18 cellular contexts compared by ENCODE assay signal in genomic region chr21:29305068-29305467, GRCh38. TPM values are rescaled to one million over a fixed set of nuclear protein-coding genes. Genes with fewer than 3 reads are reported as not detected.
DNase-seq lines count a peak whose midpoint lies in the region; ATAC-seq and TF ChIP-seq lines count a peak whose summit lies in the region.
"Had no signal": no experiment of that assay in that cellular context is flagged by ENCODE, and none has a peak within 500 bp of the region (broad histone marks: within the 10 kb centered on the region; RNA-seq: fewer than 3 reads in every experiment).

No MANE protein-coding gene starts in this region.

- H3K9me2 ChIP-seq in hepatocyte (replicated peaks; ENCODE audit: insufficient read depth) = no peaks in the 10 kb centered on the region

- ATAC-seq in gastrocnemius medialis (no peak), HG02840 (IDR thresholded peaks at IDR 0.05; ENCODE audit: low FRiP score, unreplicated experiment) (no peak)
- ATAC-seq: activated CD8-positive, alpha-beta memory T cell treated with anti-CD3 and anti-CD28 coated beads, Interleukin-2, amount 10 ng/mL, durations not matched to agents 7 days and 5 days had no signal

- H2AFZ ChIP-seq in hepatocyte = no peak overlapping the region
- H2AFZ ChIP-seq in neuronal stem cell (ENCODE audit: low read length) = no peak overlapping the region

- H3K79me1 ChIP-seq in neuronal stem cell (ENCODE audit: low read depth, low read length) = peaks cover 7% of the 10 kb centered on the region

- no peak overlapping the region for H4K8ac ChIP-seq in neuronal stem cell (ENCODE audit: low read depth, low read length)

- no peak for TF ChIP-seq CTCF in hepatocyte (IDR thresholded peaks at IDR 0.05; ENCODE audit: poor library complexity)
- no peak for TF ChIP-seq CTCF in gastrocnemius medialis (IDR thresholded peaks at IDR 0.05 in 4 of 5, conservative IDR thresholded peaks at IDR 0.05 in 1 of 5)

- H3K9me3 ChIP-seq in SK-N-MC (ENCODE audit: low read depth, low read length) = peaks cover 8% of the 10 kb centered on the region
- no peaks in the 10 kb centered on the region for H3K9me3 ChIP-seq in hepatocyte (ENCODE audit: low read depth)
- no peaks in the 10 kb centered on the region for H3K9me3 ChIP-seq in gastrocnemius medialis
- H3K9me3 ChIP-seq in neuronal stem cell (replicated peaks in 1 of 2; ENCODE audit: control insufficient read depth in 2 of 2, insufficient read depth in 1 of 2, low read depth in 1 of 2, low read length in 2 of 2) = no peaks in the 10 kb centered on the region
- H3K9me3 ChIP-seq: right lobe of liver, testis had no signal

- in situ Hi-C loops in gastrocnemius medialis (cut with MboI; ENCODE audit: low sequenced_read_pairs in 4 of 4) = no loop called here

- H3K27me3 ChIP-seq in hepatocyte (no peaks in the 10 kb centered on the region), gastrocnemius medialis (no peaks in the 10 kb centered on the region), neuronal stem cell (ENCODE audit: control insufficient read depth in 3 of 3, insufficient read depth in 3 of 3, low read depth in 1 of 3, low read length in 3 of 3) (no peaks in the 10 kb centered on the region)
- H3K27me3 ChIP-seq: right lobe of liver, testis had no signal

- no peak overlapping the region for H2BK15ac ChIP-seq in neuronal stem cell (ENCODE audit: low read length)

- H2BK120ac ChIP-seq in neuronal stem cell (ENCODE audit: low read depth, low read length) = no peak overlapping the region

- H3K36me3 ChIP-seq in SK-N-MC (ENCODE audit: insufficient read depth, low read length) = peaks cover 26% of the 10 kb centered on the region
- H3K36me3 ChIP-seq in hepatocyte (replicated peaks; ENCODE audit: insufficient read depth, low read depth) = no peaks in the 10 kb centered on the region
- H3K36me3 ChIP-seq in gastrocnemius medialis = no peaks in the 10 kb centered on the region
- peaks cover 0 to 8% of the 10 kb centered on the region in 2 donors for H3K36me3 ChIP-seq in neuronal stem cell (replicated peaks in 1 of 2; ENCODE audit: control insufficient read depth in 2 of 2, insufficient read depth in 2 of 2, low read length in 2 of 2)
- H3K36me3 ChIP-seq: right lobe of liver had no signal

- H2BK5ac ChIP-seq in neuronal stem cell (ENCODE audit: low read length) = no peak overlapping the region

- peaks cover 98% of the 10 kb centered on the region for H3K79me2 ChIP-seq in hepatocyte

- TF ChIP-seq POLR2A in gastrocnemius medialis (IDR thresholded peaks at IDR 0.05) = no peak

- H3K27ac ChIP-seq in SK-N-MC (peak overlapping the region; percentile 44; the same call in 1 of the 2 replicates), hepatocyte (no peak overlapping the region), gastrocnemius medialis (peak overlapping the region; percentile 89 to 97 (median 94)), neuronal stem cell (replicated peaks; ENCODE audit: low read length) (no peak overlapping the region)

- peak; percentile 38 for DNase-seq in EH (ENCODE audit: low read depth)
- no peak for DNase-seq in SK-N-MC (ENCODE audit: low read depth, low spot score)
- DNase-seq in hepatocyte (ENCODE audit: low spot score) = no peak
- DNase-seq in gastrocnemius medialis = no peak
- DNase-seq in islet precursor cell = no peak
- no peak for DNase-seq in NCI-H2227 treated with DMSO at 0.1 percent for 48 hours (lab: John Stamatoyannopoulos, UW)
- DNase-seq in neuronal stem cell (ENCODE audit: low spot score) = no peak
- DNase-seq: activated CD8-positive, alpha-beta memory T cell treated with anti-CD3 and anti-CD28 coated beads, Interleukin-2, amount 10 ng/mL, durations not matched to agents 7 days and 5 days; activated gamma-delta T cell; immature natural killer cell; NCI-H1105 treated with DMSO at 0.1 percent for 48 hours; NCI-H2171 treated with DMSO at 0.1 percent for 48 hours; right lobe of liver; RPMI8226; stimulated activated CD4-positive, alpha-beta T cell treated with anti-CD3 and anti-CD28 coated beads, Interleukin-4, amount 100 ng/mL, for 1 hour; stimulated activated CD8-positive, alpha-beta memory T cell treated with anti-CD3 and anti-CD28 coated beads, Interleukin-4, amount 100 ng/mL, for 48 hours; testis had no signal

- no peak overlapping the region for H2BK12ac ChIP-seq in neuronal stem cell (ENCODE audit: low read length)

- H3K4me3 ChIP-seq in SK-N-MC (no peak overlapping the region), hepatocyte (no peak overlapping the region), gastrocnemius medialis (peak overlapping the region in 1 of 4 donors; percentile 6), neuronal stem cell (ENCODE audit: low read length in 2 of 2) (no peak overlapping the region)
- H3K4me3 ChIP-seq: right lobe of liver, testis had no signal

- no peak overlapping the region for H3K23ac ChIP-seq in neuronal stem cell (ENCODE audit: low read depth, low read length, poor library complexity)

- WGBS in hepatocyte (ENCODE audit: low lambda C conversion rate, missing lambda C conversion rate) = 69% methylated on average over 3 of the region's 3 CpGs
- no CpG with 5 or more reads among the region's 3 CpGs for WGBS in neuronal stem cell (ENCODE audit: extremely low coverage in 2 of 2, insufficient read length in 2 of 2, insufficient replicate concordance in 1 of 2), 2 donors

- no peak overlapping the region for H4K91ac ChIP-seq in neuronal stem cell (ENCODE audit: low read depth, low read length, poor library complexity)

- H3K4ac ChIP-seq in neuronal stem cell (ENCODE audit: low read length) = no peak overlapping the region

- H3K9ac ChIP-seq in SK-N-MC (ENCODE audit: insufficient read length) (no peak overlapping the region), neuronal stem cell (ENCODE audit: low read depth, low read length, poor library complexity) (no peak overlapping the region)

- peak overlapping the region; percentile 24 for H3K4me2 ChIP-seq in hepatocyte
- no peak overlapping the region for H3K4me2 ChIP-seq in neuronal stem cell (ENCODE audit: insufficient read depth, low read length, poor library complexity, severe bottlenecking)

- intact Hi-C loops in gastrocnemius medialis (cut with DNase I; ENCODE audit: low total_unique reads) = no loop called here

- H4K20me1 ChIP-seq in hepatocyte (ENCODE audit: insufficient read depth, poor library complexity, severe bottlenecking) = peaks cover 97% of the 10 kb centered on the region

- H3K4me1 ChIP-seq in hepatocyte (ENCODE audit: insufficient read depth) = peaks cover 56% of the 10 kb centered on the region
- H3K4me1 ChIP-seq in gastrocnemius medialis = peaks cover 87 to 95% of the 10 kb centered on the region in 2 donors
- peaks cover 5 to 11% of the 10 kb centered on the region in 2 donors for H3K4me1 ChIP-seq in neuronal stem cell (ENCODE audit: control insufficient read depth in 2 of 2, insufficient read depth in 1 of 2, low read depth in 1 of 2, low read length in 2 of 2)

- no peak overlapping the region for H3K18ac ChIP-seq in neuronal stem cell (ENCODE audit: low read length)

- H2AK5ac ChIP-seq in neuronal stem cell (ENCODE audit: low read depth, low read length) = no peak overlapping the region

- no peak overlapping the region for H3K14ac ChIP-seq in neuronal stem cell (ENCODE audit: low read length)

RNA-seq across cellular contexts. Expression of gene BACH1, which starts 6.3 kb away (rescaled TPM):
- total RNA-seq in hepatocyte (69.8 and 79.8 TPM in 2 replicates), gastrocnemius medialis (10 to 100 TPM; 52.4 to 72.7 (median 62.7) TPM)
- polyA plus RNA-seq in hepatocyte = 19.7 and 21.5 TPM in 2 replicates
- polyA plus RNA-seq in neuronal stem cell (2013, experiment 1 of 2) = 30.5 TPM
- polyA plus RNA-seq in neuronal stem cell (2013, experiment 2 of 2) = 33.1 TPM

Comparison
In these comparisons a context has a peak if more than half of its experiments do, and no peak if none do; other contexts are left out.
1. H3K27ac ChIP-seq: peak in SK-N-MC (single experiment) and gastrocnemius medialis (4 of 4); none in hepatocyte (single experiment) and neuronal stem cell (single experiment).